ENCODE assay signal across 8 cellular contexts in the genomic region with DNA sequence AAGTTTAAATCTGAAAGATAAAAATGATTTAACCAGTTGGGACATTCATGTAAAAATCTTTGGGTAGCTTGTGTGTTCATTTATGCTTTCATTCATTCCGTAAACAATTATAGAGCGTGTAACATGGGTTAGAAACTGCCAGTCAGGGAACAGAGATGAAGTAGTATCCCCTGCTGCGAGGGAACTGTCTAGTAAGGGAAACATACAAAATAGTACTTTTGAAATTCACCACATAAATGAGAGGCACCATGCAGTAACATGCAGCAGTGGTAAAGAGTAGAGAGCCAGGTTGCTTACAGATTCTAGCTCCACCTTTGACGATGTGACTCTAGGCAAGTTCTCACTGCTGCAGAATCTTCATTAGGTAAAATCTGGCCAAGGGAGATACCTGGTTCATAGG. TPM values are rescaled to one million over a fixed set of nuclear protein-coding genes. Genes with fewer than 3 reads are reported as not detected.
DNase-seq lines count a peak whose midpoint lies in the region; ATAC-seq and TF ChIP-seq lines count a peak whose summit lies in the region.

No MANE protein-coding gene starts in this region.

- 17 to 28% methylated on average over 4 of the region's 4 CpGs for WGBS in lower leg skin, 2 donors

- H3K27me3 Mint-ChIP-seq in dendritic cell treated with granulocyte-macrophage colony-stimulating factor and Interleukin-4, amounts not matched to agents 40 ng/mL and 50 ng/mL, for 4 days: no peaks in the 10 kb centered on the region

- H3K27ac ChIP-seq in uterus: no peak overlapping the region

- TF ChIP-seq CTCF in lower leg skin (IDR thresholded peaks at IDR 0.05) (no peak), uterus (IDR thresholded peaks at IDR 0.05) (no peak)

- peak overlapping the region; percentile 89 for H3K4me3 ChIP-seq in neuron (ENCODE audit: low read length)
- H3K4me3 ChIP-seq in lower leg skin (ENCODE audit: low read depth, poor library complexity, severe bottlenecking): no peak overlapping the region
- H3K4me3 ChIP-seq in uterus: peak overlapping the region in 1 of 2 donors; percentile 81

- peak overlapping the region; percentile 98 for H3K4me3 Mint-ChIP-seq in dendritic cell treated with granulocyte-macrophage colony-stimulating factor and Interleukin-4, amounts not matched to agents 40 ng/mL and 50 ng/mL, for 4 days

- H3K36me3 Mint-ChIP-seq in dendritic cell treated with granulocyte-macrophage colony-stimulating factor and Interleukin-4, amounts not matched to agents 40 ng/mL and 50 ng/mL, for 4 days (ENCODE audit: low read depth): peaks cover 13% of the 10 kb centered on the region

- no peaks in the 10 kb centered on the region for H3K9me3 Mint-ChIP-seq in dendritic cell treated with granulocyte-macrophage colony-stimulating factor and Interleukin-4, amounts not matched to agents 40 ng/mL and 50 ng/mL, for 4 days

- H3K4me1 Mint-ChIP-seq in dendritic cell treated with granulocyte-macrophage colony-stimulating factor and Interleukin-4, amounts not matched to agents 40 ng/mL and 50 ng/mL, for 4 days (ENCODE audit: low read depth): peaks cover 17% of the 10 kb centered on the region

- H3K27me3 ChIP-seq in neuron (ENCODE audit: insufficient read depth, low read length): no peaks in the 10 kb centered on the region
- H3K27me3 ChIP-seq in uterus: no peaks in the 10 kb centered on the region

- H3K9ac ChIP-seq in ES-I3 (ENCODE audit: low read depth, low read length): peak overlapping the region; percentile 97

- H3K27ac Mint-ChIP-seq in dendritic cell treated with granulocyte-macrophage colony-stimulating factor and Interleukin-4, amounts not matched to agents 40 ng/mL and 50 ng/mL, for 4 days: peak overlapping the region; percentile 99

- TF ChIP-seq POLR2A in lower leg skin (IDR thresholded peaks at IDR 0.05) (no peak), uterus (IDR thresholded peaks at IDR 0.05) (no peak)

- H2AFZ ChIP-seq in neuron (ENCODE audit: low read depth, low read length): peak overlapping the region; percentile 71

- ATAC-seq in GM19328 (IDR thresholded peaks at IDR 0.05; ENCODE audit: unreplicated experiment): no peak

- no peaks in the 10 kb centered on the region for H3K36me3 ChIP-seq in ES-I3 (ENCODE audit: insufficient read depth, low read length)
- H3K36me3 ChIP-seq in neuron (ENCODE audit: insufficient read depth, low read length): no peaks in the 10 kb centered on the region
- H3K36me3 ChIP-seq in uterus: no peaks in the 10 kb centered on the region

- intact Hi-C loops in dendritic cell treated with granulocyte-macrophage colony-stimulating factor and Interleukin-4, amounts not matched to agents 40 ng/mL and 50 ng/mL, for 4 days (cut with micrococcal nuclease): no loop called here
- intact Hi-C loops in lower leg skin (cut with DNase I; ENCODE audit: low total_unique reads): no loop called here
- intact Hi-C loops in uterus (cut with DNase I; ENCODE audit: low total_unique reads): no loop called here

- H3K4me1 ChIP-seq in ES-I3 (ENCODE audit: insufficient read depth, low read length) (peaks cover 9% of the 10 kb centered on the region), neuron (ENCODE audit: insufficient read depth, low read length) (peaks cover 19% of the 10 kb centered on the region), uterus (peaks cover 4 to 9% of the 10 kb centered on the region in 2 donors)

- peak; percentile 57 for DNase-seq in NCI-H146 (lab: John Stamatoyannopoulos, UW)
- DNase-seq in lower leg skin (ENCODE audit: low spot score in 2 of 2): no peak
- DNase-seq in anterior cingulate cortex (lab: John Stamatoyannopoulos, UW): no peak
- no peak for DNase-seq in uterus

- H3K9me3 ChIP-seq in ES-I3 (ENCODE audit: control insufficient read depth, insufficient read depth, low read length): no peaks in the 10 kb centered on the region
- H3K9me3 ChIP-seq in neuron (ENCODE audit: low read length): no peaks in the 10 kb centered on the region
- H3K9me3 ChIP-seq in uterus: no peaks in the 10 kb centered on the region

RNA-seq across cellular contexts. Expression of a gene that starts 0.9 kb away (rescaled TPM):
- total RNA-seq in lower leg skin: 1 to 10 TPM; 2.0 to 4.5 (median 2.8) TPM
- total RNA-seq in uterus: 10 to 100 TPM in 3 of 4 donors, 1 to 10 TPM in 1; 8.8 to 39.5 (median 25.7) TPM

RNA-seq across cellular contexts. Expression of a gene that starts 1.2 kb away (rescaled TPM):
- total RNA-seq in lower leg skin: 1 to 10 TPM in 3 of 4 donors, under 1 TPM in 1; 0.84 to 2.2 (median 1.3) TPM
- total RNA-seq in uterus: 10 to 100 TPM in 1 of 4 donors, 1 to 10 TPM in 2, not detected in 1; 3.3 to 31.5 (median 8.2) TPM
